ENCODE assay signal across 1 cellular context in the genomic region with DNA sequence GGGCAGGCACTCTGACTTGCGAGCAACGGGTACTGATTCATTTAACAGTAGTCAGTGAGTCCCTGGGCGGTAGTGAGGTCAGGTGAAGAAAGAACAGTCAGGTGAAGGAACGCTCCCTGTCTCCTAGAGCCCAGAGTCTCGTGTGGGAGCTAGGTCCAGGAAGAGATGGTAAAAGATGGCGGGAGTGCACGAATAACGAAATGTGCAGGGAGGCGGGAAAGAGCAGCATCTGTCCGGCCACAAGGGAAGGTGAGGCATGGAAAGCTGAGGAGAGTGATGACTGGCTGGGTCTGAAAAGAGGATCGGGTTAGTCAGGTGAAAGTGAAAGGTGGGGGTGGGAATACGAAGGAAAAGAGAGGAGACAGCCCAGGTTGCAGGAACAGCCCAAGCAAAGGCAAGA.
TF ChIP-seq lines count a peak whose summit lies in the region.

No MANE protein-coding gene starts in this region.

TF ChIP-seq in H1, 55 proteins besides CTCF, POLR2A, EP300 and RAD21:
- TF ChIP-seq KDM1A (IDR thresholded peaks at IDR 0.05; ENCODE audit: borderline replicate concordance, low read length): no peak
- TF ChIP-seq, protein P1, sequence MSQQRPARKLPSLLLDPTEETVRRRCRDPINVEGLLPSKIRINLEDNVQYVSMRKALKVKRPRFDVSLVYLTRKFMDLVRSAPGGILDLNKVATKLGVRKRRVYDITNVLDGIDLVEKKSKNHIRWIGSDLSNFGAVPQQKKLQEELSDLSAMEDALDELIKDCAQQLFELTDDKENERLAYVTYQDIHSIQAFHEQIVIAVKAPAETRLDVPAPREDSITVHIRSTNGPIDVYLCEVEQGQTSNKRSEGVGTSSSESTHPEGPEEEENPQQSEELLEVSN (IDR thresholded peaks at IDR 0.05): peak; percentile 68
